ENCODE assay signal across 29 cellular contexts in genomic region chr5:157085930-157086329, GRCh38. TPM values are rescaled to one million over a fixed set of nuclear protein-coding genes. Genes with fewer than 3 reads are reported as not detected.
DNase-seq lines count a peak whose midpoint lies in the region; ATAC-seq, FAIRE-seq and TF ChIP-seq lines count a peak whose summit lies in the region.
"Had no signal": no experiment of that assay in that cellular context is flagged by ENCODE, and none has a peak within 500 bp of the region (broad histone marks: within the 10 kb centered on the region; RNA-seq: fewer than 3 reads in every experiment).

No MANE protein-coding gene starts in this region.

- H3K79me2 ChIP-seq in K562 (ENCODE audit: control insufficient read depth, insufficient read depth, low read length) = no peaks in the 10 kb centered on the region

- no peak overlapping the region for H3K4me3 ChIP-seq in K562
- H3K4me3 ChIP-seq: MG63 had no signal

- no peaks in the 10 kb centered on the region for H4K20me1 ChIP-seq in K562 (replicated peaks; ENCODE audit: control insufficient read depth, insufficient read depth, low read length)

- BruUV-seq in K562 (replicated peaks; lab: Mats Ljungman, UMichigan) = no TSS peak

- H3K9ac ChIP-seq in K562 (ENCODE audit: insufficient read depth in 1 of 2, low read depth in 2 of 2, low read length in 2 of 2) = no peak overlapping the region

- TF ChIP-seq RAD21 in K562 (CRISPR knock-in tag; conservative IDR thresholded peaks at IDR 0.05 in 1 of 2, IDR thresholded peaks at IDR 0.05 in 1 of 2) = no peak

- no peak for TF ChIP-seq POLR2A in K562 (conservative IDR thresholded peaks at IDR 0.05)

- H3K4me1 Mint-ChIP-seq in activated naive CD8-positive, alpha-beta T cell treated with anti-CD3 and anti-CD28 coated beads, Interleukin-2, amount 10 ng/mL, durations not matched to agents 7 days and 5 days = peaks cover 9% of the 10 kb centered on the region
- H3K4me1 Mint-ChIP-seq in activated naive CD8-positive, alpha-beta T cell treated with anti-CD3 and anti-CD28 coated beads for 36 hours = peaks cover 4% of the 10 kb centered on the region

- POLR2A ChIA-PET in activated naive CD8-positive, alpha-beta T cell treated with anti-CD3 and anti-CD28 coated beads, Interleukin-2, amount 10 ng/mL, durations not matched to agents 7 days and 5 days (lab: Charles Lee) = interaction anchor here (0.7 kb wide), 1 partner anchor 61 kb away, joined by 3 read pairs; no protein-coding TSS in a partner anchor
- POLR2A ChIA-PET in K562 (lab: Yijun Ruan, JAX) = no interaction called here

- H3K27ac ChIP-seq in K562 (ENCODE audit: extremely low read depth, low read depth, low read length) = no peak overlapping the region
- H3K27ac ChIP-seq: C4-2B had no signal

- H3K4me2 ChIP-seq in K562 (ENCODE audit: insufficient read depth, low read length) = no peak overlapping the region

- H3K36me3 ChIP-seq in K562 (ENCODE audit: control insufficient read depth, insufficient read depth, low read length) = no peaks in the 10 kb centered on the region
- H3K36me3 ChIP-seq: MG63 had no signal

- intact Hi-C loops in K562 (cut with micrococcal nuclease) = no loop called here

- H3K4me1 ChIP-seq in K562 (replicated peaks in 1 of 2; ENCODE audit: control insufficient read depth in 2 of 2, insufficient read depth in 2 of 2, low read length in 2 of 2) = no peaks in the 10 kb centered on the region

- no peak for TF ChIP-seq EP300 in K562 (IDR thresholded peaks at IDR 0.05; ENCODE audit: low read length)

- no peaks in the 10 kb centered on the region for H3K9me1 ChIP-seq in K562 (ENCODE audit: control insufficient read depth, insufficient read depth, low read length)

- H2AFZ ChIP-seq in K562 (ENCODE audit: low read depth, low read length) = no peak overlapping the region

- no peaks in the 10 kb centered on the region for H3K9me3 ChIP-seq in K562 (replicated peaks; ENCODE audit: control insufficient read depth, insufficient read depth, low read depth, low read length)
- H3K9me3 ChIP-seq: MG63 had no signal

- no peak for FAIRE-seq in K562 (lab: Jason Lieb, UNC)
- FAIRE-seq: G401.6, GM12892, H1 had no signal

- DNase-seq in activated naive CD8-positive, alpha-beta T cell treated with anti-CD3 and anti-CD28 coated beads, Interleukin-2, amount 10 ng/mL, durations not matched to agents 7 days and 5 days = no peak
- DNase-seq in activated naive CD8-positive, alpha-beta T cell treated with anti-CD3 and anti-CD28 coated beads for 36 hours = no peak
- DNase-seq in NOMO-1 treated with DMSO at 0.1 percent for 48 hours (lab: John Stamatoyannopoulos, UW; ENCODE audit: unreplicated experiment) = peak; percentile 67
- DNase-seq in K562 (ENCODE audit: extremely low read depth in 1 of 4, low spot score in 3 of 4) = no peak
- DNase-seq in HUDEP-2 (lab: John Stamatoyannopoulos, UW; ENCODE audit: unreplicated experiment in 76 of 76) = no peak
- DNase-seq in NCI-H510A (lab: John Stamatoyannopoulos, UW) = no peak
- no peak for DNase-seq in germinal center (ENCODE audit: low spot score)
- DNase-seq: AML-193, MG63, NCI-H1105, NCI-H146, NCI-H2029, NCI-H2227 treated with DMSO at 0.1 percent for 48 hours, NCI-H510A treated with DMSO at 0.1 percent for 48 hours, NCI-H748 treated with DMSO at 0.1 percent for 48 hours, PC-3, Right ventricle myocardium superior had no signal

- CTCF ChIA-PET in K562 (lab: Yijun Ruan, JAX; ENCODE audit: low intra/inter-chr PET ratio) = no interaction called here

- TF ChIP-seq CTCF in K562 (IDR thresholded peaks at IDR 0.05 in 2 of 3, conservative IDR thresholded peaks at IDR 0.05 in 1 of 3; ENCODE audit: insufficient read depth in 2 of 3, low read depth in 1 of 3, low read length in 3 of 3) = no peak

- peak overlapping the region; percentile 57 for H3K27ac Mint-ChIP-seq in activated naive CD8-positive, alpha-beta T cell treated with anti-CD3 and anti-CD28 coated beads, Interleukin-2, amount 10 ng/mL, durations not matched to agents 7 days and 5 days
- no peak overlapping the region for H3K27ac Mint-ChIP-seq in activated naive CD8-positive, alpha-beta T cell treated with anti-CD3 and anti-CD28 coated beads for 36 hours

- ATAC-seq in activated naive CD8-positive, alpha-beta T cell treated with anti-CD3 and anti-CD28 coated beads, Interleukin-2, amount 10 ng/mL, durations not matched to agents 7 days and 5 days (ENCODE audit: low read depth) = no peak
- ATAC-seq in K562 (no peak), GM21526 (IDR thresholded peaks at IDR 0.05; ENCODE audit: low FRiP score, unreplicated experiment) (no peak)
- ATAC-seq: HCT116, PC-3 had no signal

- H3K9me3 Mint-ChIP-seq in activated naive CD8-positive, alpha-beta T cell treated with anti-CD3 and anti-CD28 coated beads, Interleukin-2, amount 10 ng/mL, durations not matched to agents 7 days and 5 days = no peaks in the 10 kb centered on the region
- H3K9me3 Mint-ChIP-seq in activated naive CD8-positive, alpha-beta T cell treated with anti-CD3 and anti-CD28 coated beads for 36 hours = no peaks in the 10 kb centered on the region

- no peak overlapping the region for H3K4me3 Mint-ChIP-seq in activated naive CD8-positive, alpha-beta T cell treated with anti-CD3 and anti-CD28 coated beads, Interleukin-2, amount 10 ng/mL, durations not matched to agents 7 days and 5 days
- no peak overlapping the region for H3K4me3 Mint-ChIP-seq in activated naive CD8-positive, alpha-beta T cell treated with anti-CD3 and anti-CD28 coated beads for 36 hours

- in situ Hi-C loops in K562 (cut with MboI) = no loop called here

- peaks cover 71% of the 10 kb centered on the region for H3K36me3 Mint-ChIP-seq in activated naive CD8-positive, alpha-beta T cell treated with anti-CD3 and anti-CD28 coated beads, Interleukin-2, amount 10 ng/mL, durations not matched to agents 7 days and 5 days
- H3K36me3 Mint-ChIP-seq in activated naive CD8-positive, alpha-beta T cell treated with anti-CD3 and anti-CD28 coated beads for 36 hours = peaks cover 40% of the 10 kb centered on the region

- H3K27me3 Mint-ChIP-seq in activated naive CD8-positive, alpha-beta T cell treated with anti-CD3 and anti-CD28 coated beads, Interleukin-2, amount 10 ng/mL, durations not matched to agents 7 days and 5 days = no peaks in the 10 kb centered on the region
- no peaks in the 10 kb centered on the region for H3K27me3 Mint-ChIP-seq in activated naive CD8-positive, alpha-beta T cell treated with anti-CD3 and anti-CD28 coated beads for 36 hours

- no peaks in the 10 kb centered on the region; a peak in 1 of 5 replicates for H3K27me3 ChIP-seq in K562 (ENCODE audit: control insufficient read depth in 2 of 2, insufficient read depth in 2 of 2, low read length in 2 of 2)
- H3K27me3 ChIP-seq: MG63 had no signal

- WGBS in K562 (ENCODE audit: insufficient coverage, low coverage, missing lambda C conversion rate) = 0% methylated on average over 3 of the region's 4 CpGs

RNA-seq across cellular contexts. Expression of gene HAVCR2, which starts 22.9 kb away (rescaled TPM):
- total RNA-seq in activated naive CD8-positive, alpha-beta T cell treated with anti-CD3 and anti-CD28 coated beads, Interleukin-2, amount 10 ng/mL, durations not matched to agents 7 days and 5 days = 10 to 100 TPM; 73.8 to 76.9 TPM
- total RNA-seq in activated naive CD8-positive, alpha-beta T cell treated with anti-CD3 and anti-CD28 coated beads for 36 hours = 10 to 100 TPM; 24.6 to 25.2 TPM
- total RNA-seq in K562 (2011; cell fraction: chromatin; rRNA removed; ENCODE audit: low replicate concordance) = 0.37 and 0.67 TPM in 2 replicates
- not detected in 2 replicates for total RNA-seq in K562 (2011; cell fraction: nucleolus; rRNA removed)
- 0.23 and 0.88 TPM in 2 replicates for total RNA-seq in K562 (2011; cell fraction: nucleoplasm; rRNA removed)
- total RNA-seq in K562 (2014; rRNA removed) = 0.61 TPM in 1 of 2 replicates, not detected in the other
- 0.06 and 0.11 TPM in 2 replicates for total RNA-seq in K562 (2014; rRNA removed; fragmentation: Illumina TruSeq; extraction: Trizol)
- total RNA-seq in K562 (2015; rRNA removed; fragmentation: Illumina TruSeq; extraction: Trizol) = not detected in 2 replicates
- total RNA-seq in K562 (2021) = not detected in 2 replicates
- polyA plus RNA-seq in K562 (2011; rRNA removed) = 0.04 and 0.07 TPM in 2 replicates
- 0.04 TPM in 2 replicates for polyA plus RNA-seq in K562 (2011; cell fraction: cytosol; rRNA removed)
- 0.28 TPM in 1 of 2 replicates, not detected in the other for polyA plus RNA-seq in K562 (2011; cell fraction: nucleus; rRNA removed)
- polyA plus RNA-seq in K562 (2012) = 0.06 TPM in 1 of 2 replicates, not detected in the other
- 0.04 TPM in 1 of 2 replicates, not detected in the other for polyA plus RNA-seq in K562 (2014; fragmentation: Illumina TruSeq; extraction: Trizol)
- under 1 TPM in 1 of 2 experiments, not detected in 1; 0.07 TPM for polyA plus RNA-seq in K562 (2014; fragmentation: Nextera tagmentation; extraction: Ambion mirVana)
- not detected in 2 replicates for polyA plus RNA-seq in K562 (2014; rRNA removed)
- polyA minus RNA-seq in K562 (2011; rRNA and poly(A)+ RNA removed) = not detected in 2 replicates
- not detected in 2 replicates for polyA minus RNA-seq in K562 (2011; cell fraction: cytosol; rRNA and poly(A)+ RNA removed)
- not detected in 2 replicates for polyA minus RNA-seq in K562 (2011; cell fraction: nucleus; rRNA and poly(A)+ RNA removed)
- total RNA-seq: A172, H1, SK-MEL-5 had no signal
- polyA plus RNA-seq: AG04450 had no signal

RNA-seq across cellular contexts. Expression of gene HAVCR1, which starts 27.0 kb away (rescaled TPM):
- total RNA-seq in activated naive CD8-positive, alpha-beta T cell treated with anti-CD3 and anti-CD28 coated beads, Interleukin-2, amount 10 ng/mL, durations not matched to agents 7 days and 5 days = 1 to 10 TPM; 3.4 to 4.1 TPM
- under 1 TPM; 0.22 to 0.89 TPM for total RNA-seq in activated naive CD8-positive, alpha-beta T cell treated with anti-CD3 and anti-CD28 coated beads for 36 hours
- total RNA-seq in K562 (2011; cell fraction: chromatin; rRNA removed; ENCODE audit: low replicate concordance) = 0.56 and 0.90 TPM in 2 replicates
- total RNA-seq in K562 (2011; cell fraction: nucleolus; rRNA removed) = 0.33 and 0.66 TPM in 2 replicates
- total RNA-seq in K562 (2011; cell fraction: nucleoplasm; rRNA removed) = 0.61 and 0.73 TPM in 2 replicates
- total RNA-seq in K562 (2014; rRNA removed) (not detected in 2 replicates), K562 (2014; rRNA removed; fragmentation: Illumina TruSeq; extraction: Trizol) (not detected in 2 replicates), K562 (2015; rRNA removed; fragmentation: Illumina TruSeq; extraction: Trizol) (not detected in 2 replicates), K562 (2021) (not detected in 2 replicates)
- polyA plus RNA-seq in K562 (2011; rRNA removed) (0.04 and 0.20 TPM in 2 replicates), K562 (2014; fragmentation: Illumina TruSeq; extraction: Trizol) (not detected in 2 replicates), K562 (2014; fragmentation: Nextera tagmentation; extraction: Ambion mirVana) (not detected), K562 (2014; rRNA removed) (not detected in 2 replicates)
- not detected in 2 replicates for polyA plus RNA-seq in K562 (2011; cell fraction: cytosol; rRNA removed)
- 0.27 TPM in 1 of 2 replicates, not detected in the other for polyA plus RNA-seq in K562 (2011; cell fraction: nucleus; rRNA removed)
- not detected in 2 replicates for polyA plus RNA-seq in K562 (2012)
- 0.33 and 0.39 TPM in 2 replicates for polyA minus RNA-seq in K562 (2011; rRNA and poly(A)+ RNA removed)
- polyA minus RNA-seq in K562 (2011; cell fraction: cytosol; rRNA and poly(A)+ RNA removed) = not detected in 2 replicates
- polyA minus RNA-seq in K562 (2011; cell fraction: nucleus; rRNA and poly(A)+ RNA removed) = not detected in 2 replicates
- total RNA-seq: A172, Daoy, H1, LHCN-M2, PC-3, Right ventricle myocardium superior, RPMI7951, SK-MEL-5 had no signal
- polyA plus RNA-seq: H1 had no signal

RNA-seq across cellular contexts. Expression of gene MED7, which starts 56.7 kb away (rescaled TPM):
- 10 to 100 TPM; 15.3 to 15.5 TPM for total RNA-seq in activated naive CD8-positive, alpha-beta T cell treated with anti-CD3 and anti-CD28 coated beads, Interleukin-2, amount 10 ng/mL, durations not matched to agents 7 days and 5 days
- total RNA-seq in activated naive CD8-positive, alpha-beta T cell treated with anti-CD3 and anti-CD28 coated beads for 36 hours = 10 to 100 TPM; 14.2 to 15.4 TPM
- total RNA-seq in K562 (2011; cell fraction: chromatin; rRNA removed; ENCODE audit: low replicate concordance) = 5.8 and 14.1 TPM in 2 replicates
- total RNA-seq in K562 (2011; cell fraction: nucleolus; rRNA removed) = 6.3 and 8.3 TPM in 2 replicates
- total RNA-seq in K562 (2011; cell fraction: nucleoplasm; rRNA removed) = 10.6 and 14.0 TPM in 2 replicates
- total RNA-seq in K562 (2014; rRNA removed) (4.5 and 4.8 TPM in 2 replicates), K562 (2014; rRNA removed; fragmentation: Illumina TruSeq; extraction: Trizol) (11.2 and 12.9 TPM in 2 replicates), K562 (2015; rRNA removed; fragmentation: Illumina TruSeq; extraction: Trizol) (9.2 and 11.8 TPM in 2 replicates), K562 (2021) (6.7 and 7.2 TPM in 2 replicates)
- polyA plus RNA-seq in K562 (2011; rRNA removed) (10.6 and 15.4 TPM in 2 replicates), K562 (2014; fragmentation: Illumina TruSeq; extraction: Trizol) (13.6 and 17.4 TPM in 2 replicates), K562 (2014; fragmentation: Nextera tagmentation; extraction: Ambion mirVana) (10 to 100 TPM; 37.1 to 38.7 TPM), K562 (2014; rRNA removed) (12.2 and 16.9 TPM in 2 replicates)
- 2.9 and 4.9 TPM in 2 replicates for polyA plus RNA-seq in K562 (2011; cell fraction: cytosol; rRNA removed)
- 3.9 and 8.3 TPM in 2 replicates for polyA plus RNA-seq in K562 (2011; cell fraction: nucleus; rRNA removed)
- polyA plus RNA-seq in K562 (2012) = 9.5 and 12.0 TPM in 2 replicates
- polyA minus RNA-seq in K562 (2011; rRNA and poly(A)+ RNA removed) = 7.9 and 9.6 TPM in 2 replicates
- 2.2 and 4.4 TPM in 2 replicates for polyA minus RNA-seq in K562 (2011; cell fraction: cytosol; rRNA and poly(A)+ RNA removed)
- polyA minus RNA-seq in K562 (2011; cell fraction: nucleus; rRNA and poly(A)+ RNA removed) = 3.9 and 6.4 TPM in 2 replicates

Comparison
In these comparisons a context has a peak if more than half of its experiments do, and no peak if none do; other contexts are left out.
1. RNA of gene HAVCR2, which starts 22.9 kb away (total RNA-seq): 73.8 to 76.9 TPM in activated naive CD8-positive, alpha-beta T cell treated with anti-CD3 and anti-CD28 coated beads, Interleukin-2, amount 10 ng/mL, durations not matched to agents 7 days and 5 days and 24.6 to 25.2 TPM in activated naive CD8-positive, alpha-beta T cell treated with anti-CD3 and anti-CD28 coated beads for 36 hours; 0.06 to 0.88 TPM in K562; every median in the first group is over 10 times any median in the second.